In genomic region chr17:81391964-81392908, GRCh38 we compare ENCODE assay signal across 8 cellular contexts. TPM values are rescaled to one million over a fixed set of nuclear protein-coding genes. Genes with fewer than 3 reads are reported as not detected.
DNase-seq lines count a peak whose midpoint lies in the region; ATAC-seq and TF ChIP-seq lines count a peak whose summit lies in the region.

No MANE protein-coding gene starts in this region.

- H3K4me3 ChIP-seq in Peyer's patch (peak overlapping the region; percentile 48 to 94 (median 64)), fibroblast of mammary gland (ENCODE audit: control insufficient read depth, low read depth, low read length) (peak overlapping the region; percentile 52), neuron (ENCODE audit: low read length) (peak overlapping the region; percentile 69)

- H3K9me3 Mint-ChIP-seq in CD14-positive monocyte: peaks cover 0 to 2% (median 0%) of the 10 kb centered on the region in 7 donors

- H3K4me3 Mint-ChIP-seq in CD14-positive monocyte: peak overlapping the region; percentile 77 to 84

- ATAC-seq in esophagus mucosa: no peak
- no peak for ATAC-seq in HG03354 (IDR thresholded peaks at IDR 0.05; ENCODE audit: poor library complexity, severe bottlenecking, unreplicated experiment)
- ATAC-seq in GM21360 (IDR thresholded peaks at IDR 0.05; ENCODE audit: unreplicated experiment): no peak

- H3K9me3 ChIP-seq in Peyer's patch (peaks cover 0 to 5% (median 0%) of the 10 kb centered on the region in 4 donors), neuron (ENCODE audit: low read length) (no peaks in the 10 kb centered on the region)

- peaks cover 0 to 19% (median 4%) of the 10 kb centered on the region in 3 donors for H3K27me3 Mint-ChIP-seq in CD14-positive monocyte (ENCODE audit: low read depth in 3 of 3)

- TF ChIP-seq CTCF in CD14-positive monocyte (IDR thresholded peaks at IDR 0.05): no peak
- TF ChIP-seq CTCF in Peyer's patch (IDR thresholded peaks at IDR 0.05): no peak
- no peak for TF ChIP-seq CTCF in fibroblast of mammary gland (conservative IDR thresholded peaks at IDR 0.05; ENCODE audit: control insufficient read depth, insufficient read depth, low read depth, low read length)

- H3K27me3 ChIP-seq in Peyer's patch (no peaks in the 10 kb centered on the region), neuron (ENCODE audit: insufficient read depth, low read length) (no peaks in the 10 kb centered on the region)

- H3K4me1 ChIP-seq in Peyer's patch: peaks cover 7 to 46% (median 27%) of the 10 kb centered on the region in 4 donors
- H3K4me1 ChIP-seq in neuron (ENCODE audit: insufficient read depth, low read length): peaks cover 62% of the 10 kb centered on the region

- peak overlapping the region; percentile 75 to 97 (median 94) for H3K27ac ChIP-seq in Peyer's patch

- peak overlapping the region; percentile 28 to 83 (median 75) for H3K27ac Mint-ChIP-seq in CD14-positive monocyte

- DNase-seq in CD14-positive monocyte (ENCODE audit: low spot score) (no peak), Peyer's patch (peak in 1 of 3 donors; percentile 63), fibroblast of mammary gland (ENCODE audit: low read depth) (peak; percentile 60), NCI-H1436 treated with DMSO at 0.1 percent for 48 hours (lab: John Stamatoyannopoulos, UW) (no peak)

- H3K36me3 ChIP-seq in Peyer's patch (no peaks in the 10 kb centered on the region), neuron (ENCODE audit: insufficient read depth, low read length) (peaks cover 4% of the 10 kb centered on the region)

- TF ChIP-seq POLR2A in Peyer's patch (IDR thresholded peaks at IDR 0.05): no peak

- H3K36me3 Mint-ChIP-seq in CD14-positive monocyte: peaks cover 11 to 13% of the 10 kb centered on the region in 2 donors

- H2AFZ ChIP-seq in neuron (ENCODE audit: low read depth, low read length): no peak overlapping the region

- H3K4me1 Mint-ChIP-seq in CD14-positive monocyte: peaks cover 54% of the 10 kb centered on the region

- intact Hi-C loops in CD14-positive monocyte (cut with micrococcal nuclease): loop anchor here (5.0 to 10.0 kb wide), 3 partner anchors 85 to 107 kb away; no protein-coding TSS in a partner anchor

RNA-seq across cellular contexts. Expression of gene BAHCC1, which starts 3.0 kb away (rescaled TPM):
- under 1 TPM; 0.11 to 0.27 TPM for polyA plus RNA-seq in CD14-positive monocyte
- total RNA-seq in Peyer's patch (10 to 100 TPM; 11.6 to 43.0 (median 23.9) TPM), esophagus mucosa (4.2 TPM)
